In the genomic region with DNA sequence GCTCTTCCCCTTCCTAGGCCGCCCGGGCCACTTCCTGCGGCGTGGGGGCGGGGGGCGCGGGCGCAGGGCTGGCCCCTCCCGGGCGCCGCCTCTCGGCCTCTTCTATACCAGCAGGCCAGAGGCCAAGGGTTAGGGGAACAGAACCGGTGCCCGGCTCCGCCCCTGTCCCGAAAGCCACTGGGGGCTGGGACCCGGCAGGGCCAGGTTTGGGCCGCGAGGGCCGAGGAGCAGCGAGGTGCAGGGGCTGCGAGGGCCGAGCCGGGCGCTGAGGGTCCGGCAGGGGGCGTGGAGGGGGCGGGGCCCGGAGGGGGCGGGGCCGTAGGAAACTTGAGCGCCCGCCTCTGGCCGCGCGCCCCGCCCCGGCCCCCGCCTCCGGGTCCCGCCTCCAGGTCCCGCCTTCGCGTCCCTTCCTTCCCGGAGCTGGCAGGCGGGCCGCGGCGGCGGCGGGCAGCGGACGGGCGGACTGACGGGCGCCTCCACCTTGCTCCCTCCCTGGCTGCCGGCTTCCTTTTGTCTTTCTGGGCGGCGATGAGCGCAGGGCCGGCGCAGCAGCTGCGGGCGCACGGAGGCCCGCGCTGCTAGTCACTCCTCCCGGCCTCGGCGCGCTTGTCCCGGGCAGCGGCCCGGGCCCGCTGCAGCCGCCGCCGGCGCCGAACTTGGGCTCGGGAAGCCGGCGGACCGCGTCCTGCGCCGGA, we compare ENCODE assay signal across 1 cellular context.
TF ChIP-seq lines count a peak whose summit lies in the region.

A gene (plus strand): TSS at position 426 of the 695 bp plus-strand sequence. CDS start 116,854 bp downstream, outside the sequence.

TF ChIP-seq in HepG2, 621 proteins besides CTCF, POLR2A, EP300 and RAD21 (continued from another document and continues in another):
- TF ChIP-seq, protein P1, sequence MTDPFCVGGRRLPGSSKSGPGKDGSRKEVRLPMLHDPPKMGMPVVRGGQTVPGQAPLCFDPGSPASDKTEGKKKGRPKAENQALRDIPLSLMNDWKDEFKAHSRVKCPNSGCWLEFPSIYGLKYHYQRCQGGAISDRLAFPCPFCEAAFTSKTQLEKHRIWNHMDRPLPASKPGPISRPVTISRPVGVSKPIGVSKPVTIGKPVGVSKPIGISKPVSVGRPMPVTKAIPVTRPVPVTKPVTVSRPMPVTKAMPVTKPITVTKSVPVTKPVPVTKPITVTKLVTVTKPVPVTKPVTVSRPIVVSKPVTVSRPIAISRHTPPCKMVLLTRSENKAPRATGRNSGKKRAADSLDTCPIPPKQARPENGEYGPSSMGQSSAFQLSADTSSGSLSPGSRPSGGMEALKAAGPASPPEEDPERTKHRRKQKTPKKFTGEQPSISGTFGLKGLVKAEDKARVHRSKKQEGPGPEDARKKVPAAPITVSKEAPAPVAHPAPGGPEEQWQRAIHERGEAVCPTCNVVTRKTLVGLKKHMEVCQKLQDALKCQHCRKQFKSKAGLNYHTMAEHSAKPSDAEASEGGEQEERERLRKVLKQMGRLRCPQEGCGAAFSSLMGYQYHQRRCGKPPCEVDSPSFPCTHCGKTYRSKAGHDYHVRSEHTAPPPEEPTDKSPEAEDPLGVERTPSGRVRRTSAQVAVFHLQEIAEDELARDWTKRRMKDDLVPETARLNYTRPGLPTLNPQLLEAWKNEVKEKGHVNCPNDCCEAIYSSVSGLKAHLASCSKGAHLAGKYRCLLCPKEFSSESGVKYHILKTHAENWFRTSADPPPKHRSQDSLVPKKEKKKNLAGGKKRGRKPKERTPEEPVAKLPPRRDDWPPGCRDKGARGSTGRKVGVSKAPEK (CRISPR knock-in tag; IDR thresholded peaks at IDR 0.05; ENCODE audit: borderline replicate concordance) = no peak
- TF ChIP-seq PHF20 (CRISPR knock-in tag; IDR thresholded peaks at IDR 0.05) (peak; percentile 56), ZNF264 (CRISPR knock-in tag; IDR thresholded peaks at IDR 0.05) (peak; percentile 77; the same call in 1 of the 2 replicates), DNMT3B (CRISPR knock-in tag; conservative IDR thresholded peaks at IDR 0.05) (no peak), TBX2 (CRISPR knock-in tag; IDR thresholded peaks at IDR 0.05; ENCODE audit: borderline replicate concordance) (peak; percentile 50; the same call in 1 of the 2 replicates), KDM4B (CRISPR knock-in tag; IDR thresholded peaks at IDR 0.05) (0 out of 2 replicates have a peak, but pooled peaks have one; percentile 26), ASH2L (IDR thresholded peaks at IDR 0.05; ENCODE audit: insufficient read length, low read depth, low read length) (peak; percentile 55), ZNF552 (CRISPR knock-in tag; IDR thresholded peaks at IDR 0.05; ENCODE audit: borderline replicate concordance) (no peak), SMAD3 (CRISPR knock-in tag; IDR thresholded peaks at IDR 0.05) (no peak), TMF1 (CRISPR knock-in tag; IDR thresholded peaks at IDR 0.05; ENCODE audit: low read depth) (peak; percentile 74), HNRNPUL1 (IDR thresholded peaks at IDR 0.05; ENCODE audit: low read depth, low read length) (no peak), DNMT1 (CRISPR knock-in tag; IDR thresholded peaks at IDR 0.05) (no peak), ZNF556 (CRISPR knock-in tag; IDR thresholded peaks at IDR 0.05; ENCODE audit: borderline replicate concordance) (no peak; the same call in 1 of the 2 replicates), ZSCAN30 (CRISPR knock-in tag; IDR thresholded peaks at IDR 0.05) (no peak), ZFP82 (CRISPR knock-in tag; IDR thresholded peaks at IDR 0.05; ENCODE audit: borderline replicate concordance) (0 out of 2 replicates have a peak, but pooled peaks have one; percentile 79), ZNF343 (CRISPR knock-in tag; IDR thresholded peaks at IDR 0.05) (no peak), RARA (CRISPR knock-in tag; IDR thresholded peaks at IDR 0.05) (peak; percentile 50; the same call in 1 of the 2 replicates), ZNF207 (IDR thresholded peaks at IDR 0.05; ENCODE audit: borderline replicate concordance) (no peak), TOPORS (CRISPR knock-in tag; IDR thresholded peaks at IDR 0.05) (peak; percentile 41; the same call in 1 of the 2 replicates), PAF1 (CRISPR knock-in tag; IDR thresholded peaks at IDR 0.05) (no peak), ZFP37 (CRISPR knock-in tag; IDR thresholded peaks at IDR 0.05; ENCODE audit: borderline replicate concordance) (0 out of 2 replicates have a peak, but pooled peaks have one; percentile 20), ATAD3A (CRISPR knock-in tag; IDR thresholded peaks at IDR 0.05) (no peak), REL (CRISPR knock-in tag; conservative IDR thresholded peaks at IDR 0.05) (no peak), MED1 (CRISPR knock-in tag; IDR thresholded peaks at IDR 0.05) (peak; percentile 87), PLRG1 (conservative IDR thresholded peaks at IDR 0.05) (no peak), NFIB (CRISPR knock-in tag; IDR thresholded peaks at IDR 0.05; ENCODE audit: borderline replicate concordance) (no peak), GATAD1 (CRISPR knock-in tag; IDR thresholded peaks at IDR 0.05) (no peak), ZNF841 (CRISPR knock-in tag; IDR thresholded peaks at IDR 0.05; ENCODE audit: borderline replicate concordance) (no peak), STAG1 (CRISPR knock-in tag; IDR thresholded peaks at IDR 0.05) (peak; percentile 39), CEBPG (CRISPR knock-in tag; IDR thresholded peaks at IDR 0.05) (no peak; the same call in 1 of the 2 replicates), GATA4 (IDR thresholded peaks at IDR 0.05; ENCODE audit: borderline replicate concordance, low read depth) (no peak; the same call in 1 of the 2 replicates)
- TF ChIP-seq, protein P2, sequence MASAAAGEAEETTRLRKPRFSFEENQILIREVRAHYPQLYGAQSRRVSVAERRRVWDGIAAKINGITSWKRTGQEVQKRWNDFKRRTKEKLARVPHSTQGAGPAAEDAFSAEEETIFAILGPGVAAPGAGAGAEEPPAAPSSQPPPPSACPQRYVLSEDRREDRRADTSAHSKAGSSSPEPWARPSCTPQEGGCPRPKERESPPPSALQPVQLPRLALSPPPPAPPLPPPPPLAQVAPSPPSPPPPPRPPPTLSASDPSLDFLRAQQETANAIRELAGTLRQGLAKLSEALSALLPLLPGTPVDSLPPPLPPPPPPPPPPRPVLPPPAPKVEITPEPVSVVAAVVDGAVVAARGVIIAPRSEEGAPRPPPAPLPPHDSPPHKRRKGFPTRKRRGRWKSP (CRISPR knock-in tag; IDR thresholded peaks at IDR 0.05) = no peak
- TF ChIP-seq, protein P3, sequence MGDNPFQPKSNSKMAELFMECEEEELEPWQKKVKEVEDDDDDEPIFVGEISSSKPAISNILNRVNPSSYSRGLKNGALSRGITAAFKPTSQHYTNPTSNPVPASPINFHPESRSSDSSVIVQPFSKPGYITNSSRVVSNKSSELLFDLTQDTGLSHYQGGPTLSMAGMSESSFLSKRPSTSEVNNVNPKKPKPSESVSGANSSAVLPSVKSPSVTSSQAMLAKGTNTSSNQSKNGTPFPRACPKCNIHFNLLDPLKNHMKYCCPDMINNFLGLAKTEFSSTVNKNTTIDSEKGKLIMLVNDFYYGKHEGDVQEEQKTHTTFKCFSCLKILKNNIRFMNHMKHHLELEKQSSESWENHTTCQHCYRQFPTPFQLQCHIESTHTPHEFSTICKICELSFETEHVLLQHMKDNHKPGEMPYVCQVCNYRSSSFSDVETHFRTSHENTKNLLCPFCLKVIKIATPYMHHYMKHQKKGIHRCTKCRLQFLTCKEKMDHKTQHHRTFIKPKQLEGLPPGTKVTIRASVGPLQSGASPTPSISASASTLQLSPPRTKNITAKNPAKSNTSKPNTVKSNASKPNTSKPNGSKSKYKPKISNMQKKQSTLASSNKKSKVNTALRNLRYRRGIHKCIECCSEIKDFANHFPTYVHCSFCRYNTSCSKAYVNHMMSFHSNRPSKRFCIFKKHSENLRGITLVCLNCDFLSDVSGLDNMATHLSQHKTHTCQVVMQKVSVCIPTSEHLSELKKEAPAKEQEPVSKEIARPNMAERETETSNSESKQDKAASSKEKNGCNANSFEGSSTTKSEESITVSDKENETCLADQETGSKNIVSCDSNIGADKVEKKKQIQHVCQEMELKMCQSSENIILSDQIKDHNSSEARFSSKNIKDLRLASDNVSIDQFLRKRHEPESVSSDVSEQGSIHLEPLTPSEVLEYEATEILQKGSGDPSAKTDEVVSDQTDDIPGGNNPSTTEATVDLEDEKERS (CRISPR knock-in tag; IDR thresholded peaks at IDR 0.05) = no peak
- TF ChIP-seq, protein P4, sequence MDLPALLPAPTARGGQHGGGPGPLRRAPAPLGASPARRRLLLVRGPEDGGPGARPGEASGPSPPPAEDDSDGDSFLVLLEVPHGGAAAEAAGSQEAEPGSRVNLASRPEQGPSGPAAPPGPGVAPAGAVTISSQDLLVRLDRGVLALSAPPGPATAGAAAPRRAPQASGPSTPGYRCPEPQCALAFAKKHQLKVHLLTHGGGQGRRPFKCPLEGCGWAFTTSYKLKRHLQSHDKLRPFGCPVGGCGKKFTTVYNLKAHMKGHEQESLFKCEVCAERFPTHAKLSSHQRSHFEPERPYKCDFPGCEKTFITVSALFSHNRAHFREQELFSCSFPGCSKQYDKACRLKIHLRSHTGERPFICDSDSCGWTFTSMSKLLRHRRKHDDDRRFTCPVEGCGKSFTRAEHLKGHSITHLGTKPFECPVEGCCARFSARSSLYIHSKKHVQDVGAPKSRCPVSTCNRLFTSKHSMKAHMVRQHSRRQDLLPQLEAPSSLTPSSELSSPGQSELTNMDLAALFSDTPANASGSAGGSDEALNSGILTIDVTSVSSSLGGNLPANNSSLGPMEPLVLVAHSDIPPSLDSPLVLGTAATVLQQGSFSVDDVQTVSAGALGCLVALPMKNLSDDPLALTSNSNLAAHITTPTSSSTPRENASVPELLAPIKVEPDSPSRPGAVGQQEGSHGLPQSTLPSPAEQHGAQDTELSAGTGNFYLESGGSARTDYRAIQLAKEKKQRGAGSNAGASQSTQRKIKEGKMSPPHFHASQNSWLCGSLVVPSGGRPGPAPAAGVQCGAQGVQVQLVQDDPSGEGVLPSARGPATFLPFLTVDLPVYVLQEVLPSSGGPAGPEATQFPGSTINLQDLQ (CRISPR knock-in tag; IDR thresholded peaks at IDR 0.05) = no peak
- TF ChIP-seq, protein P5, sequence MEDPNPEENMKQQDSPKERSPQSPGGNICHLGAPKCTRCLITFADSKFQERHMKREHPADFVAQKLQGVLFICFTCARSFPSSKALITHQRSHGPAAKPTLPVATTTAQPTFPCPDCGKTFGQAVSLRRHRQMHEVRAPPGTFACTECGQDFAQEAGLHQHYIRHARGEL (CRISPR knock-in tag; IDR thresholded peaks at IDR 0.05) = no peak
- TF ChIP-seq, protein P6, sequence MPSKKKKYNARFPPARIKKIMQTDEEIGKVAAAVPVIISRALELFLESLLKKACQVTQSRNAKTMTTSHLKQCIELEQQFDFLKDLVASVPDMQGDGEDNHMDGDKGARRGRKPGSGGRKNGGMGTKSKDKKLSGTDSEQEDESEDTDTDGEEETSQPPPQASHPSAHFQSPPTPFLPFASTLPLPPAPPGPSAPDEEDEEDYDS (CRISPR knock-in tag; IDR thresholded peaks at IDR 0.05) = peak; percentile 73; the same call in 1 of the 2 replicates
- TF ChIP-seq, protein P7, sequence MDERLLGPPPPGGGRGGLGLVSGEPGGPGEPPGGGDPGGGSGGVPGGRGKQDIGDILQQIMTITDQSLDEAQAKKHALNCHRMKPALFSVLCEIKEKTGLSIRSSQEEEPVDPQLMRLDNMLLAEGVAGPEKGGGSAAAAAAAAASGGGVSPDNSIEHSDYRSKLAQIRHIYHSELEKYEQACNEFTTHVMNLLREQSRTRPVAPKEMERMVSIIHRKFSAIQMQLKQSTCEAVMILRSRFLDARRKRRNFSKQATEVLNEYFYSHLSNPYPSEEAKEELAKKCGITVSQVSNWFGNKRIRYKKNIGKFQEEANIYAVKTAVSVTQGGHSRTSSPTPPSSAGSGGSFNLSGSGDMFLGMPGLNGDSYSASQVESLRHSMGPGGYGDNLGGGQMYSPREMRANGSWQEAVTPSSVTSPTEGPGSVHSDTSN (CRISPR knock-in tag; IDR thresholded peaks at IDR 0.05) = no peak
- TF ChIP-seq, protein P8, sequence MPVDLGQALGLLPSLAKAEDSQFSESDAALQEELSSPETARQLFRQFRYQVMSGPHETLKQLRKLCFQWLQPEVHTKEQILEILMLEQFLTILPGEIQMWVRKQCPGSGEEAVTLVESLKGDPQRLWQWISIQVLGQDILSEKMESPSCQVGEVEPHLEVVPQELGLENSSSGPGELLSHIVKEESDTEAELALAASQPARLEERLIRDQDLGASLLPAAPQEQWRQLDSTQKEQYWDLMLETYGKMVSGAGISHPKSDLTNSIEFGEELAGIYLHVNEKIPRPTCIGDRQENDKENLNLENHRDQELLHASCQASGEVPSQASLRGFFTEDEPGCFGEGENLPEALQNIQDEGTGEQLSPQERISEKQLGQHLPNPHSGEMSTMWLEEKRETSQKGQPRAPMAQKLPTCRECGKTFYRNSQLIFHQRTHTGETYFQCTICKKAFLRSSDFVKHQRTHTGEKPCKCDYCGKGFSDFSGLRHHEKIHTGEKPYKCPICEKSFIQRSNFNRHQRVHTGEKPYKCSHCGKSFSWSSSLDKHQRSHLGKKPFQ (CRISPR knock-in tag; IDR thresholded peaks at IDR 0.05; ENCODE audit: insufficient replicate concordance) = no peak
- TF ChIP-seq, protein P9, sequence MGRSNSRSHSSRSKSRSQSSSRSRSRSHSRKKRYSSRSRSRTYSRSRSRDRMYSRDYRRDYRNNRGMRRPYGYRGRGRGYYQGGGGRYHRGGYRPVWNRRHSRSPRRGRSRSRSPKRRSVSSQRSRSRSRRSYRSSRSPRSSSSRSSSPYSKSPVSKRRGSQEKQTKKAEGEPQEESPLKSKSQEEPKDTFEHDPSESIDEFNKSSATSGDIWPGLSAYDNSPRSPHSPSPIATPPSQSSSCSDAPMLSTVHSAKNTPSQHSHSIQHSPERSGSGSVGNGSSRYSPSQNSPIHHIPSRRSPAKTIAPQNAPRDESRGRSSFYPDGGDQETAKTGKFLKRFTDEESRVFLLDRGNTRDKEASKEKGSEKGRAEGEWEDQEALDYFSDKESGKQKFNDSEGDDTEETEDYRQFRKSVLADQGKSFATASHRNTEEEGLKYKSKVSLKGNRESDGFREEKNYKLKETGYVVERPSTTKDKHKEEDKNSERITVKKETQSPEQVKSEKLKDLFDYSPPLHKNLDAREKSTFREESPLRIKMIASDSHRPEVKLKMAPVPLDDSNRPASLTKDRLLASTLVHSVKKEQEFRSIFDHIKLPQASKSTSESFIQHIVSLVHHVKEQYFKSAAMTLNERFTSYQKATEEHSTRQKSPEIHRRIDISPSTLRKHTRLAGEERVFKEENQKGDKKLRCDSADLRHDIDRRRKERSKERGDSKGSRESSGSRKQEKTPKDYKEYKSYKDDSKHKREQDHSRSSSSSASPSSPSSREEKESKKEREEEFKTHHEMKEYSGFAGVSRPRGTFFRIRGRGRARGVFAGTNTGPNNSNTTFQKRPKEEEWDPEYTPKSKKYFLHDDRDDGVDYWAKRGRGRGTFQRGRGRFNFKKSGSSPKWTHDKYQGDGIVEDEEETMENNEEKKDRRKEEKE (IDR thresholded peaks at IDR 0.05) = no peak
